ENCODE assay signal across 8 cellular contexts in the genomic region with DNA sequence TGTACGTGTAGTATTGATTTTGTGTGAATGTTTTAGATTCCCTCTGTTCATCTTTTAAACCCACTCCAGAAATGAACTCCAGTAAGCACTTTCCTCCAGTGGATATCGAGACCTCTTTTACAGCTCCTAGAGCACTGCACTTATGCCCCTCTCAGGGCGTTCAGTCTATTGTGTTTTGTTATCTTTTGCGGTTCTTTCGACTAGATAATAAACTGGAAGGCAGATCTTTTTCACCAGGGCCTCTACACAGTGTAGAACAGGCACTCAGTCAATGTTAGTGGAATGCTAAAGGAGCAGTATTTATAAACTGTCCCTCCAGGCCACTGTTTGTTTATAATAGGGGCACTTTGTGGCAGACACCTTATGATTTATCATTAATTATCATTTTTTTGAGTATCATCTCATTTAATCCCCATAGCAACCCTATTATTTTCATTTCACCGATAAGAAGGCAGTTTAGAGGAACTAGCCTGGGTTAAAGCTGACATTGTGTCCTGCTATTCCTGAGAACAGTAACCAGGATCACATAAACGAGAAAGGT. TPM values are rescaled to one million over a fixed set of nuclear protein-coding genes. Genes with fewer than 3 reads are reported as not detected.
DNase-seq lines count a peak whose midpoint lies in the region; ATAC-seq, FAIRE-seq and TF ChIP-seq lines count a peak whose summit lies in the region.

No MANE protein-coding gene starts in this region.

- peaks cover 45% of the 10 kb centered on the region for H3K4me1 Mint-ChIP-seq in progenitor cell of endocrine pancreas (ENCODE audit: low read depth)

- peak overlapping the region; percentile 78 for H3K27ac ChIP-seq in endothelial cell of umbilical vein (ENCODE audit: insufficient read depth, low read depth, low read length)

- CTCF ChIA-PET in endothelial cell of umbilical vein (lab: Charles Lee): interaction anchor here (0.7 to 3.6 kb wide), 6 partner anchors 21 to 745 kb away, joined by 3 to 53 read pairs (median 4); partner anchors contain the start of gene ATL2

- DNase-seq in NCI-H345 (lab: John Stamatoyannopoulos, UW): peak; percentile 50
- DNase-seq in NCI-H345 treated with DMSO at 0.1 percent for 48 hours (lab: John Stamatoyannopoulos, UW; ENCODE audit: unreplicated experiment): no peak
- DNase-seq in RPMI8226: peak; percentile 20
- DNase-seq in endothelial cell of umbilical vein (ENCODE audit: low read depth, low spot score): no peak
- no peak for DNase-seq in progenitor cell of endocrine pancreas (ENCODE audit: low spot score, unreplicated experiment)
- DNase-seq in stimulated activated CD4-positive, alpha-beta T cell treated with anti-CD3 and anti-CD28 coated beads, Interleukin-2, amount 100 ng/mL, for 24 hours: no peak
- no peak for DNase-seq in nucleus accumbens (lab: John Stamatoyannopoulos, UW)

- H3K4me1 ChIP-seq in endothelial cell of umbilical vein (ENCODE audit: control insufficient read depth, extremely low read depth, insufficient read depth, low read length): peaks cover 28% of the 10 kb centered on the region

- H3K4me3 Mint-ChIP-seq in progenitor cell of endocrine pancreas (ENCODE audit: low read depth): peak overlapping the region; percentile 70

- dilution Hi-C loops in endothelial cell of umbilical vein (cut with MboI; ENCODE audit: extremely low pct_ligation_motif_present, low sequenced_read_pairs): no loop called here

- H3K4me2 ChIP-seq in endothelial cell of umbilical vein (ENCODE audit: insufficient read depth, low read length): peak overlapping the region; percentile 73

- H4K20me1 ChIP-seq in endothelial cell of umbilical vein (replicated peaks; ENCODE audit: control insufficient read depth, extremely low read depth, insufficient read depth, low read length): no peaks in the 10 kb centered on the region

- intact Hi-C loops in endothelial cell of umbilical vein (cut with micrococcal nuclease): loop anchor here (2.0 to 5.0 kb wide), 5 partner anchors 63 to 744 kb away; partner anchors contain the start of genes ATL2, MAP4K3 and SRSF7

- peaks cover 5% of the 10 kb centered on the region for H3K36me3 Mint-ChIP-seq in progenitor cell of endocrine pancreas (ENCODE audit: insufficient read depth)

- peak overlapping the region; percentile 70 for H3K9ac ChIP-seq in endothelial cell of umbilical vein (replicated peaks; ENCODE audit: extremely low read depth, insufficient read depth, low read length)

- TF ChIP-seq POLR2A in endothelial cell of umbilical vein (IDR thresholded peaks at IDR 0.05; ENCODE audit: low read depth, low read length): no peak

- H3K9me3 ChIP-seq in endothelial cell of umbilical vein (replicated peaks; ENCODE audit: control insufficient read depth, insufficient read depth, low read length): no peaks in the 10 kb centered on the region

- no peaks in the 10 kb centered on the region for H3K27me3 Mint-ChIP-seq in progenitor cell of endocrine pancreas

- H3K36me3 ChIP-seq in endothelial cell of umbilical vein (ENCODE audit: control insufficient read depth in 2 of 2, extremely low read depth in 1 of 2, insufficient read depth in 2 of 2, low read length in 2 of 2): no peaks in the 10 kb centered on the region

- H3K9me1 ChIP-seq in endothelial cell of umbilical vein (replicated peaks; ENCODE audit: control insufficient read depth, extremely low read depth, insufficient read depth, low read length): no peaks in the 10 kb centered on the region

- H3K4me3 ChIP-seq in endothelial cell of umbilical vein (replicated peaks in 1 of 3; ENCODE audit: insufficient read depth in 1 of 3, low read depth in 1 of 3, low read length in 3 of 3): peak overlapping the region in 2 of 3 experiments; percentile 52 to 73

- H3K79me2 ChIP-seq in endothelial cell of umbilical vein (ENCODE audit: control insufficient read depth, insufficient read depth, low read length): peaks cover 35% of the 10 kb centered on the region

- peak overlapping the region; percentile 80 for H2AFZ ChIP-seq in endothelial cell of umbilical vein (ENCODE audit: low read depth, low read length)

- POLR2A ChIA-PET in endothelial cell of umbilical vein (lab: Charles Lee): no interaction called here

- no peaks in the 10 kb centered on the region for H3K27me3 ChIP-seq in endothelial cell of umbilical vein (ENCODE audit: control insufficient read depth in 2 of 2, insufficient read depth in 2 of 2, low read length in 2 of 2)

- TF ChIP-seq CTCF in endothelial cell of umbilical vein (IDR thresholded peaks at IDR 0.05; ENCODE audit: extremely low read depth in 1 of 2, insufficient read depth in 1 of 2, low read depth in 1 of 2, low read length in 2 of 2): no peak
- TF ChIP-seq CTCF in progenitor cell of endocrine pancreas (IDR thresholded peaks at IDR 0.05; ENCODE audit: unreplicated experiment): no peak

- no peak for ATAC-seq in HG02571 (IDR thresholded peaks at IDR 0.05; ENCODE audit: unreplicated experiment)

- no peaks in the 10 kb centered on the region for H3K9me3 Mint-ChIP-seq in progenitor cell of endocrine pancreas (ENCODE audit: low read depth)

- TSS peak; percentile 78 for BruUV-seq in endothelial cell of umbilical vein (replicated peaks; lab: Mats Ljungman, UMichigan)

- no peak for FAIRE-seq in endothelial cell of umbilical vein (lab: Jason Lieb, UNC)

- peak overlapping the region; percentile 99 for H3K27ac Mint-ChIP-seq in progenitor cell of endocrine pancreas

TF ChIP-seq in endothelial cell of umbilical vein, 7 proteins besides CTCF, POLR2A, EP300 and RAD21:
- TF ChIP-seq MYC (IDR thresholded peaks at IDR 0.05; ENCODE audit: low read depth, low read length) (no peak), EZH2 (IDR thresholded peaks at IDR 0.05; ENCODE audit: borderline replicate concordance, low read depth, low read length, severe bottlenecking) (no peak), MAX (IDR thresholded peaks at IDR 0.05; ENCODE audit: insufficient read depth, insufficient read length) (no peak), FOS (IDR thresholded peaks at IDR 0.05; ENCODE audit: borderline replicate concordance, insufficient read depth, low read length) (no peak), GATA2 (IDR thresholded peaks at IDR 0.05; ENCODE audit: insufficient read depth, insufficient read length, low read depth, low read length) (no peak), POLR2AphosphoS5 (IDR thresholded peaks at IDR 0.05; ENCODE audit: insufficient read depth, low read depth, low read length) (no peak), JUN (IDR thresholded peaks at IDR 0.05; ENCODE audit: borderline replicate concordance, insufficient read depth, insufficient read length, low read depth) (no peak)

RNA-seq across cellular contexts. Expression of gene SOS1, which starts 0.7 kb away (rescaled TPM):
- total RNA-seq in endothelial cell of umbilical vein (29.3 and 32.5 TPM in 2 replicates), progenitor cell of endocrine pancreas (68.3 and 77.0 TPM in 2 replicates)
- 22.2 and 27.6 TPM in 2 replicates for polyA plus RNA-seq in endothelial cell of umbilical vein
- polyA plus RNA-seq in endothelial cell of umbilical vein (2011; cell fraction: cytosol; rRNA removed): 10.8 and 11.8 TPM in 2 replicates
- 46.7 and 61.7 TPM in 2 replicates for polyA plus RNA-seq in endothelial cell of umbilical vein (2011; cell fraction: nucleus; rRNA removed)
- polyA plus RNA-seq in endothelial cell of umbilical vein (2012): 14.7 and 24.8 TPM in 2 replicates
- 44.6 and 61.5 TPM in 2 replicates for polyA minus RNA-seq in endothelial cell of umbilical vein
- 21.9 TPM for polyA minus RNA-seq in endothelial cell of umbilical vein (2011; cell fraction: cytosol; rRNA and poly(A)+ RNA removed)
- polyA minus RNA-seq in endothelial cell of umbilical vein (2011; cell fraction: nucleus; rRNA and poly(A)+ RNA removed): 55.8 and 73.5 TPM in 2 replicates

Comparison
In these comparisons a context has a peak if more than half of its experiments do, and no peak if none do; other contexts are left out.
1. DNase-seq: peak in NCI-H345 (single experiment) and RPMI8226 (single experiment); none in NCI-H345 treated with DMSO at 0.1 percent for 48 hours (single experiment), endothelial cell of umbilical vein (single experiment), progenitor cell of endocrine pancreas (single experiment), stimulated activated CD4-positive, alpha-beta T cell treated with anti-CD3 and anti-CD28 coated beads, Interleukin-2, amount 100 ng/mL, for 24 hours (0 of 2) and nucleus accumbens (0 of 56).